ENCODE assay signal across 8 cellular contexts in genomic region chr16:648786-649589, GRCh38. TPM values are rescaled to one million over a fixed set of nuclear protein-coding genes. Genes with fewer than 3 reads are reported as not detected.
DNase-seq lines count a peak whose midpoint lies in the region; ATAC-seq and TF ChIP-seq lines count a peak whose summit lies in the region.

Gene WDR90, plus strand, starts transcription at chr16:649365. Its CDS starts 52 bp downstream, at chr16:649417.

- no peak for TF ChIP-seq CTCF in mucosa of descending colon (IDR thresholded peaks at IDR 0.05)

- ATAC-seq in GM21619 (IDR thresholded peaks at IDR 0.05; ENCODE audit: unreplicated experiment) (peak; percentile 73), mucosa of descending colon (peak; percentile 72)

- peak within 1 kb of the TSS; percentile 25 for H3K4me3 ChIP-seq in mucosa of descending colon

- intact Hi-C loops in mucosa of descending colon (cut with DNase I, micrococcal nuclease) = no loop called here

- DNase-seq in DMS 273 treated with DMSO at 0.1 percent for 48 hours (lab: John Stamatoyannopoulos, UW) = peak; percentile 82
- DNase-seq in OCI-M1 (lab: John Stamatoyannopoulos, UW) = peak; percentile 95
- DNase-seq in activated T-cell treated with anti-CD3 and anti-CD28 coated beads for 4 hours = peak; percentile 91
- DNase-seq in epithelial cell of prostate (ENCODE audit: low read depth, low spot score) = peak; percentile 52
- peak; percentile 95 to 97 (median 97) for DNase-seq in mucosa of descending colon
- peak; percentile 92 for DNase-seq in stimulated activated CD8-positive, alpha-beta memory T cell treated with anti-CD3 and anti-CD28 coated beads, Interleukin-2, amount 100 ng/mL, for 48 hours (ENCODE audit: low read depth in 2 of 2)

- peaks cover 50% of the 10 kb centered on the region for H3K4me1 ChIP-seq in mucosa of descending colon (ENCODE audit: low read depth)

- no peaks in the 10 kb centered on the region for H3K36me3 ChIP-seq in mucosa of descending colon (ENCODE audit: low read depth)

- no peaks in the 10 kb centered on the region for H3K9me3 ChIP-seq in mucosa of descending colon

- no peak for TF ChIP-seq EP300 in Ishikawa (IDR thresholded peaks at IDR 0.05; ENCODE audit: borderline replicate concordance)

- no peak for TF ChIP-seq RAD21 in Ishikawa (IDR thresholded peaks at IDR 0.05; ENCODE audit: low read depth)

- H3K27ac ChIP-seq in epithelial cell of prostate = peak within 1 kb of the TSS; percentile 87

TF ChIP-seq in Ishikawa, 13 proteins besides CTCF, POLR2A, EP300 and RAD21:
- TF ChIP-seq CREB1 (IDR thresholded peaks at IDR 0.05; ENCODE audit: low read depth) (peak; percentile 64; the same call in 1 of the 2 replicates), NFIC (IDR thresholded peaks at IDR 0.05) (no peak), USF1 (IDR thresholded peaks at IDR 0.05) (peak; percentile 99), EGR1 (IDR thresholded peaks at IDR 0.05) (0 out of 2 replicates have a peak, but pooled peaks have one; percentile 62), ZBTB7A (IDR thresholded peaks at IDR 0.05; ENCODE audit: low read depth) (peak; percentile 77; the same call in 1 of the 2 replicates), TCF12 (IDR thresholded peaks at IDR 0.05; ENCODE audit: low read depth) (no peak; the same call in 1 of the 2 replicates), TAF1 (IDR thresholded peaks at IDR 0.05; ENCODE audit: low read depth) (peak; percentile 71), CEBPB (IDR thresholded peaks at IDR 0.05) (no peak), YY1 (IDR thresholded peaks at IDR 0.05; ENCODE audit: low read depth) (peak; percentile 97), FOXM1 (IDR thresholded peaks at IDR 0.05; ENCODE audit: borderline replicate concordance, low read depth) (no peak), TEAD4 (IDR thresholded peaks at IDR 0.05) (no peak)
- TF ChIP-seq, protein P1, sequence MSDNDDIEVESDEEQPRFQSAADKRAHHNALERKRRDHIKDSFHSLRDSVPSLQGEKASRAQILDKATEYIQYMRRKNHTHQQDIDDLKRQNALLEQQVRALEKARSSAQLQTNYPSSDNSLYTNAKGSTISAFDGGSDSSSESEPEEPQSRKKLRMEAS (IDR thresholded peaks at IDR 0.05) = peak; percentile 85
- TF ChIP-seq, protein P2, sequence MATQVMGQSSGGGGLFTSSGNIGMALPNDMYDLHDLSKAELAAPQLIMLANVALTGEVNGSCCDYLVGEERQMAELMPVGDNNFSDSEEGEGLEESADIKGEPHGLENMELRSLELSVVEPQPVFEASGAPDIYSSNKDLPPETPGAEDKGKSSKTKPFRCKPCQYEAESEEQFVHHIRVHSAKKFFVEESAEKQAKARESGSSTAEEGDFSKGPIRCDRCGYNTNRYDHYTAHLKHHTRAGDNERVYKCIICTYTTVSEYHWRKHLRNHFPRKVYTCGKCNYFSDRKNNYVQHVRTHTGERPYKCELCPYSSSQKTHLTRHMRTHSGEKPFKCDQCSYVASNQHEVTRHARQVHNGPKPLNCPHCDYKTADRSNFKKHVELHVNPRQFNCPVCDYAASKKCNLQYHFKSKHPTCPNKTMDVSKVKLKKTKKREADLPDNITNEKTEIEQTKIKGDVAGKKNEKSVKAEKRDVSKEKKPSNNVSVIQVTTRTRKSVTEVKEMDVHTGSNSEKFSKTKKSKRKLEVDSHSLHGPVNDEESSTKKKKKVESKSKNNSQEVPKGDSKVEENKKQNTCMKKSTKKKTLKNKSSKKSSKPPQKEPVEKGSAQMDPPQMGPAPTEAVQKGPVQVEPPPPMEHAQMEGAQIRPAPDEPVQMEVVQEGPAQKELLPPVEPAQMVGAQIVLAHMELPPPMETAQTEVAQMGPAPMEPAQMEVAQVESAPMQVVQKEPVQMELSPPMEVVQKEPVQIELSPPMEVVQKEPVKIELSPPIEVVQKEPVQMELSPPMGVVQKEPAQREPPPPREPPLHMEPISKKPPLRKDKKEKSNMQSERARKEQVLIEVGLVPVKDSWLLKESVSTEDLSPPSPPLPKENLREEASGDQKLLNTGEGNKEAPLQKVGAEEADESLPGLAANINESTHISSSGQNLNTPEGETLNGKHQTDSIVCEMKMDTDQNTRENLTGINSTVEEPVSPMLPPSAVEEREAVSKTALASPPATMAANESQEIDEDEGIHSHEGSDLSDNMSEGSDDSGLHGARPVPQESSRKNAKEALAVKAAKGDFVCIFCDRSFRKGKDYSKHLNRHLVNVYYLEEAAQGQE (IDR thresholded peaks at IDR 0.05; ENCODE audit: low read depth) = no peak

RNA-seq across cellular contexts. Expression of gene WDR90, which starts in this region (rescaled TPM):
- 10 to 100 TPM; 35.0 to 54.9 (median 50.2) TPM for total RNA-seq in mucosa of descending colon

Comparison
In these comparisons a context has a peak if more than half of its experiments do, and no peak if none do; other contexts are left out.
1. Peak in every context shown above with its lines: DNase-seq, ATAC-seq, H3K4me3 ChIP-seq and H3K27ac ChIP-seq.